Comparison of ENCODE assay signal across 14 cellular contexts in genomic region chr5:14588758-14589543, GRCh38. TPM values are rescaled to one million over a fixed set of nuclear protein-coding genes. Genes with fewer than 3 reads are reported as not detected.
DNase-seq lines count a peak whose midpoint lies in the region; TF ChIP-seq lines count a peak whose summit lies in the region.
"Had no signal": no experiment of that assay in that cellular context is flagged by ENCODE, and none has a peak within 500 bp of the region (broad histone marks: within the 10 kb centered on the region; RNA-seq: fewer than 3 reads in every experiment).

No MANE protein-coding gene starts in this region.

- no peak for TF ChIP-seq POLR2A in erythroblast (IDR thresholded peaks at IDR 0.05; ENCODE audit: low read length)

- no peak for DNase-seq in T-helper 2 cell treated with Interferon-gamma antibody and Interleukin-4, amounts not matched to agents 5 μg/mL and 100 μg/mL, for 36 hours (ENCODE audit: low spot score)
- DNase-seq in T-helper 2 cell (no peak), SHP77 treated with DMSO at 0.1 percent for 48 hours (lab: John Stamatoyannopoulos, UW) (peak; percentile 81), iris pigment epithelial cell (ENCODE audit: low read depth) (peak; percentile 13), type B pancreatic cell (ENCODE audit: extremely low spot score, unreplicated experiment) (no peak), pons (ENCODE audit: low spot score) (no peak), erythroblast (lab: John Stamatoyannopoulos, UW) (no peak), NCI-H1105 (lab: John Stamatoyannopoulos, UW) (no peak)
- DNase-seq: activated CD4-positive, alpha-beta T cell treated with anti-CD3 and anti-CD28 coated beads, Interleukin-2, amount 10 ng/mL, durations not matched to agents 7 days and 5 days; activated effector memory CD4-positive, alpha-beta T cell treated with Interleukin-2 at 50 U/mL for 16 hours; H9; kidney glomerular epithelial cell; NCI-H1048; spleen had no signal

- H3K27ac Mint-ChIP-seq in T-helper 2 cell treated with Interferon-gamma antibody and Interleukin-4, amounts not matched to agents 5 μg/mL and 100 μg/mL, for 36 hours, result peak overlapping the region; percentile 26
- H3K27ac Mint-ChIP-seq in type B pancreatic cell, result no peak overlapping the region
- H3K27ac Mint-ChIP-seq: activated CD4-positive, alpha-beta T cell treated with anti-CD3 and anti-CD28 coated beads, Interleukin-2, amount 10 ng/mL, durations not matched to agents 7 days and 5 days had no signal

- H3K36me3 Mint-ChIP-seq in T-helper 2 cell treated with Interferon-gamma antibody and Interleukin-4, amounts not matched to agents 5 μg/mL and 100 μg/mL, for 36 hours (ENCODE audit: low read depth), result peaks cover 60% of the 10 kb centered on the region
- H3K36me3 Mint-ChIP-seq in type B pancreatic cell, result peaks cover 7% of the 10 kb centered on the region

- no peaks in the 10 kb centered on the region for H3K27me3 Mint-ChIP-seq in T-helper 2 cell treated with Interferon-gamma antibody and Interleukin-4, amounts not matched to agents 5 μg/mL and 100 μg/mL, for 36 hours (ENCODE audit: low read depth)
- peaks cover 15% of the 10 kb centered on the region for H3K27me3 Mint-ChIP-seq in type B pancreatic cell
- H3K27me3 Mint-ChIP-seq: activated CD4-positive, alpha-beta T cell treated with anti-CD3 and anti-CD28 coated beads, Interleukin-2, amount 10 ng/mL, durations not matched to agents 7 days and 5 days had no signal

- no peaks in the 10 kb centered on the region for H3K9me3 Mint-ChIP-seq in T-helper 2 cell treated with Interferon-gamma antibody and Interleukin-4, amounts not matched to agents 5 μg/mL and 100 μg/mL, for 36 hours
- H3K9me3 Mint-ChIP-seq in type B pancreatic cell, result no peaks in the 10 kb centered on the region
- H3K9me3 Mint-ChIP-seq: activated CD4-positive, alpha-beta T cell treated with anti-CD3 and anti-CD28 coated beads, Interleukin-2, amount 10 ng/mL, durations not matched to agents 7 days and 5 days had no signal

- peaks cover 75% of the 10 kb centered on the region for H3K4me1 Mint-ChIP-seq in T-helper 2 cell treated with Interferon-gamma antibody and Interleukin-4, amounts not matched to agents 5 μg/mL and 100 μg/mL, for 36 hours (ENCODE audit: low read depth)
- no peaks in the 10 kb centered on the region for H3K4me1 Mint-ChIP-seq in type B pancreatic cell (ENCODE audit: unreplicated experiment)

- H3K4me3 Mint-ChIP-seq in T-helper 2 cell treated with Interferon-gamma antibody and Interleukin-4, amounts not matched to agents 5 μg/mL and 100 μg/mL, for 36 hours, result no peak overlapping the region
- peak overlapping the region; percentile 1 for H3K4me3 Mint-ChIP-seq in type B pancreatic cell
- H3K4me3 Mint-ChIP-seq: activated CD4-positive, alpha-beta T cell treated with anti-CD3 and anti-CD28 coated beads, Interleukin-2, amount 10 ng/mL, durations not matched to agents 7 days and 5 days; H9 had no signal

- TF ChIP-seq CTCF in type B pancreatic cell (conservative IDR thresholded peaks at IDR 0.05), result no peak

RNA-seq across cellular contexts. Expression of gene OTULINL, which starts 7.4 kb away (rescaled TPM):
- 7.1 and 11.4 TPM in 2 replicates for total RNA-seq in type B pancreatic cell (ENCODE audit: low replicate concordance)

Comparison
In these comparisons a context has a peak if more than half of its experiments do, and no peak if none do; other contexts are left out.
1. DNase-seq: peak in SHP77 treated with DMSO at 0.1 percent for 48 hours (single experiment) and iris pigment epithelial cell (single experiment); none in T-helper 2 cell treated with Interferon-gamma antibody and Interleukin-4, amounts not matched to agents 5 μg/mL and 100 μg/mL, for 36 hours (single experiment), T-helper 2 cell (0 of 5), type B pancreatic cell (single experiment), pons (single experiment), erythroblast (0 of 2) and NCI-H1105 (single experiment).